ENCODE assay signal across 2 cellular contexts in the genomic region with DNA sequence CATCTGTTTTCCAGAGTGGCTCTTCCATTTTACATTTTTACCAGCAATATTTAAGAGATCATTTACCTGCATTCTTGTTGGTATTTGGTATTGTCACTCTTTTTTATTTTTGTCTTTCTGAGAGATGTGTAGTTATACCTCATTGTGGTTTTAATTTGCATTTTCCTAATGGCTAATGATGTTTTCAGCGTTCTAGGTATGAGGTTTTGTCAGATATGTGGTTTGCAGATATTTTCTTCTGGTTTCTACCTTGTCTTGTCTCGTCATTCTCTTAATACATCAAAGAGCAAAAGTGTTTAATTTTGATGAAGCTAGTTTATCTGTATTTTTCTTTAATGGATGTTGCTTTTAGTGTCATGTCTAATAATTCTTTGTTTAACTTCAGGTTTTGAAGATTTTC. TPM values are rescaled to one million over a fixed set of nuclear protein-coding genes. Genes with fewer than 3 reads are reported as not detected.
"Had no signal": no experiment of that assay in that cellular context is flagged by ENCODE, and none has a peak within 500 bp of the region (broad histone marks: within the 10 kb centered on the region; RNA-seq: fewer than 3 reads in every experiment).

No MANE protein-coding gene starts in this region.

RNA-seq across cellular contexts. Expression of a gene that starts 39.5 kb away (rescaled TPM):
- total RNA-seq: foreskin keratinocyte, kidney had no signal
